ENCODE assay signal across 8 cellular contexts in genomic region chr17:30344283-30345088, GRCh38. TPM values are rescaled to one million over a fixed set of nuclear protein-coding genes. Genes with fewer than 3 reads are reported as not detected.
DNase-seq lines count a peak whose midpoint lies in the region; ATAC-seq and TF ChIP-seq lines count a peak whose summit lies in the region.

No MANE protein-coding gene starts in this region.

- ATAC-seq in RWPE2 (ENCODE audit: low read depth) (peak; percentile 47; the same call in 2 of the 3 replicates), GM18520 (IDR thresholded peaks at IDR 0.05; ENCODE audit: unreplicated experiment) (no peak), HG03108 (IDR thresholded peaks at IDR 0.05; ENCODE audit: unreplicated experiment) (no peak), HG02870 (IDR thresholded peaks at IDR 0.05; ENCODE audit: unreplicated experiment) (no peak)

- H3K27me3 ChIP-seq in RWPE2 (ENCODE audit: insufficient read depth, poor library complexity, severe bottlenecking), result no peaks in the 10 kb centered on the region
- no peaks in the 10 kb centered on the region for H3K27me3 ChIP-seq in fibroblast of lung (ENCODE audit: control insufficient read depth, insufficient read depth, low read length)

- no peaks in the 10 kb centered on the region for H3K36me3 ChIP-seq in RWPE2 (ENCODE audit: low read depth)
- H3K36me3 ChIP-seq in fibroblast of lung (ENCODE audit: control insufficient read depth, insufficient read depth, low read length), result no peaks in the 10 kb centered on the region

- no peak overlapping the region for H2AFZ ChIP-seq in fibroblast of lung (ENCODE audit: low read length)

- no peak for TF ChIP-seq CTCF in RWPE2 (IDR thresholded peaks at IDR 0.05; ENCODE audit: poor library complexity, severe bottlenecking)
- TF ChIP-seq CTCF in fibroblast of lung (conservative IDR thresholded peaks at IDR 0.05 in 1 of 2, IDR thresholded peaks at IDR 0.05 in 1 of 2; ENCODE audit: low read depth in 1 of 2, low read length in 2 of 2), result no peak

- no peak overlapping the region for H3K4me3 ChIP-seq in RWPE2 (ENCODE audit: severe bottlenecking)
- H3K4me3 ChIP-seq in fibroblast of lung (replicated peaks in 1 of 4; ENCODE audit: control extremely low read depth in 1 of 4, insufficient read depth in 1 of 4, low read depth in 3 of 4, low read length in 4 of 4), result no peak overlapping the region

- DNase-seq in HT-29 (ENCODE audit: low spot score), result peak; percentile 84
- DNase-seq in RWPE2 (ENCODE audit: low spot score), result no peak
- DNase-seq in fibroblast of lung (ENCODE audit: low read depth in 2 of 2), result peak; percentile 55 to 75
- DNase-seq in nucleus accumbens (lab: John Stamatoyannopoulos, UW), result peak in 47 of 56 donors; percentile 6 to 79 (median 47)
- DNase-seq in NCI-H1436 treated with DMSO at 0.1 percent for 48 hours (lab: John Stamatoyannopoulos, UW), result no peak

- H3K4me1 ChIP-seq in RWPE2 (ENCODE audit: insufficient read depth, poor library complexity, severe bottlenecking) (peaks cover 29% of the 10 kb centered on the region), fibroblast of lung (ENCODE audit: control insufficient read depth, extremely low read depth, insufficient read depth, low read length) (peaks cover 2% of the 10 kb centered on the region)

- H4K20me1 ChIP-seq in fibroblast of lung (ENCODE audit: control insufficient read depth, extremely low read depth, insufficient read depth, low read length), result no peaks in the 10 kb centered on the region

- H3K9me3 ChIP-seq in RWPE2 (ENCODE audit: severe bottlenecking) (no peaks in the 10 kb centered on the region), fibroblast of lung (ENCODE audit: control insufficient read depth, insufficient read depth, low read depth, low read length) (no peaks in the 10 kb centered on the region)

- no peak overlapping the region for H3K9ac ChIP-seq in fibroblast of lung (ENCODE audit: insufficient read depth, low read length)

- no peaks in the 10 kb centered on the region for H3K79me2 ChIP-seq in fibroblast of lung (ENCODE audit: control insufficient read depth, insufficient read depth, low read length)

- H3K27ac ChIP-seq in RWPE2 (ENCODE audit: poor library complexity, severe bottlenecking) (peak overlapping the region; percentile 34), fibroblast of lung (ENCODE audit: insufficient read depth, low read length) (no peak overlapping the region)

- no peak overlapping the region for H3K4me2 ChIP-seq in fibroblast of lung (ENCODE audit: extremely low read depth, insufficient read depth, low read length)

RNA-seq across cellular contexts. Expression of gene TMIGD1, which starts 10.6 kb away (rescaled TPM):
- total RNA-seq in HT-29 (2014; rRNA removed; shearing (Covaris generic)), result not detected in 2 replicates
- total RNA-seq in fibroblast of lung, result not detected in 2 replicates
- polyA plus RNA-seq in fibroblast of lung, result not detected in 2 replicates
- not detected in 2 replicates for polyA plus RNA-seq in fibroblast of lung (2012)
- not detected in 2 replicates for polyA minus RNA-seq in fibroblast of lung (ENCODE audit: low replicate concordance)

RNA-seq across cellular contexts. Expression of gene CPD, which starts 34.2 kb away (rescaled TPM):
- 26.9 and 37.7 TPM in 2 replicates for total RNA-seq in HT-29 (2014; rRNA removed; shearing (Covaris generic))
- total RNA-seq in fibroblast of lung, result 192 and 220 TPM in 2 replicates
- 63.8 and 88.8 TPM in 2 replicates for polyA plus RNA-seq in fibroblast of lung
- 40.7 and 56.9 TPM in 2 replicates for polyA plus RNA-seq in fibroblast of lung (2012)
- polyA minus RNA-seq in fibroblast of lung (ENCODE audit: low replicate concordance), result 23.6 and 68.6 TPM in 2 replicates

RNA-seq across cellular contexts. Expression of gene BLMH, which starts 52.7 kb away (rescaled TPM):
- total RNA-seq in HT-29 (2014; rRNA removed; shearing (Covaris generic)), result 1.8 and 3.9 TPM in 2 replicates
- total RNA-seq in fibroblast of lung, result 23.0 and 27.5 TPM in 2 replicates
- polyA plus RNA-seq in fibroblast of lung, result 25.7 and 26.1 TPM in 2 replicates
- polyA plus RNA-seq in fibroblast of lung (2012), result 27.3 and 29.8 TPM in 2 replicates
- 8.3 and 12.6 TPM in 2 replicates for polyA minus RNA-seq in fibroblast of lung (ENCODE audit: low replicate concordance)

Comparison
In these comparisons a context has a peak if more than half of its experiments do, and no peak if none do; other contexts are left out.
1. DNase-seq: peak in HT-29 (single experiment), fibroblast of lung (2 of 2) and nucleus accumbens (47 of 56); none in RWPE2 (single experiment) and NCI-H1436 treated with DMSO at 0.1 percent for 48 hours (single experiment).